Comparison of ENCODE assay signal across 9 cellular contexts in genomic region chr7:118080947-118081346, GRCh38.
A peak's percentile ranks its signal among the peaks of the same experiment; 100 is the strongest.
DNase-seq lines count a peak whose midpoint lies in the region; ATAC-seq, FAIRE-seq and TF ChIP-seq lines count a peak whose summit lies in the region.
"Had no signal": no experiment of that assay in that cellular context is flagged by ENCODE, and none has a peak within 500 bp of the region (broad histone marks: within the 10 kb centered on the region; RNA-seq: fewer than 3 reads in every experiment).

No MANE protein-coding gene starts in this region.

- no peak overlapping the region for H2AFZ ChIP-seq in osteoblast (ENCODE audit: low read length)
- H2AFZ ChIP-seq in neural progenitor cell (replicated peaks): no peak overlapping the region

- CTCF ChIA-PET in GM10248 (lab: Yijun Ruan, JAX): interaction anchor here (0.7 kb wide), 1 partner anchor 12 kb away, joined by 4 read pairs; no protein-coding TSS in a partner anchor

- no peaks in the 10 kb centered on the region for H3K4me1 ChIP-seq in osteoblast (ENCODE audit: insufficient read depth, low read length)
- H3K4me1 ChIP-seq in neural progenitor cell: no peaks in the 10 kb centered on the region
- H3K4me1 ChIP-seq: heart left ventricle had no signal

- H3K4me2 ChIP-seq in osteoblast (ENCODE audit: insufficient read depth, low read length) (no peak overlapping the region), neural progenitor cell (no peak overlapping the region)

- no peaks in the 10 kb centered on the region for H3F3A ChIP-seq in neural progenitor cell (ENCODE audit: low read depth)

- peak; percentile 95 for ATAC-seq in GM21723 (IDR thresholded peaks at IDR 0.05; ENCODE audit: unreplicated experiment)
- peak; percentile 99 for ATAC-seq in activated T-cell treated with anti-CD3 and anti-CD28 coated beads, Interleukin-2, amount 50 U/mL, for 72 hours (replicated peaks in 1 of 2)

- H3K79me2 ChIP-seq in osteoblast (ENCODE audit: insufficient read depth, low read length): no peaks in the 10 kb centered on the region
- no peaks in the 10 kb centered on the region for H3K79me2 ChIP-seq in neural progenitor cell (ENCODE audit: low read depth)

- no peaks in the 10 kb centered on the region for H3K36me3 Mint-ChIP-seq in activated T-cell treated with anti-CD3 and anti-CD28 coated beads, Interleukin-2, amount 50 U/mL, for 72 hours (ENCODE audit: insufficient read depth in 2 of 2)
- H3K36me3 Mint-ChIP-seq in neural progenitor cell: no peaks in the 10 kb centered on the region

- H4K20me1 ChIP-seq in osteoblast (ENCODE audit: insufficient read depth, low read length): no peaks in the 10 kb centered on the region
- no peaks in the 10 kb centered on the region for H4K20me1 ChIP-seq in neural progenitor cell (ENCODE audit: low read depth)

- no peaks in the 10 kb centered on the region for H3K27me3 ChIP-seq in osteoblast (ENCODE audit: insufficient read depth, low read length)
- no peaks in the 10 kb centered on the region for H3K27me3 ChIP-seq in neural progenitor cell
- H3K27me3 ChIP-seq: heart left ventricle had no signal

- peak overlapping the region; percentile 7 for H3K27ac Mint-ChIP-seq in activated T-cell treated with anti-CD3 and anti-CD28 coated beads, Interleukin-2, amount 50 U/mL, for 72 hours
- no peak overlapping the region for H3K27ac Mint-ChIP-seq in neural progenitor cell

- H3K4me1 Mint-ChIP-seq in activated T-cell treated with anti-CD3 and anti-CD28 coated beads, Interleukin-2, amount 50 U/mL, for 72 hours (ENCODE audit: low read depth): peaks cover 16% of the 10 kb centered on the region
- H3K4me1 Mint-ChIP-seq in neural progenitor cell: peaks cover 2% of the 10 kb centered on the region

- H3K27ac ChIP-seq in osteoblast (ENCODE audit: low read depth, low read length): no peak overlapping the region
- H3K27ac ChIP-seq in neural progenitor cell: no peak overlapping the region
- H3K27ac ChIP-seq: heart left ventricle had no signal

- H3K9me3 ChIP-seq in osteoblast (ENCODE audit: low read depth, low read length): no peaks in the 10 kb centered on the region
- H3K9me3 ChIP-seq in neural progenitor cell (ENCODE audit: low read depth): no peaks in the 10 kb centered on the region
- H3K9me3 ChIP-seq: heart left ventricle had no signal

- POLR2A ChIA-PET in GM10248 (lab: Yijun Ruan, JAX): no interaction called here

- no peaks in the 10 kb centered on the region for H3K36me3 ChIP-seq in osteoblast (ENCODE audit: insufficient read depth, low read length)
- H3K36me3 ChIP-seq in neural progenitor cell: no peaks in the 10 kb centered on the region
- H3K36me3 ChIP-seq: heart left ventricle had no signal

- H3K4me3 ChIP-seq in osteoblast (ENCODE audit: insufficient read depth, low read length) (no peak overlapping the region), neural progenitor cell (no peak overlapping the region)
- H3K4me3 ChIP-seq: heart left ventricle had no signal

- peaks cover 46% of the 10 kb centered on the region for H3K27me3 Mint-ChIP-seq in activated T-cell treated with anti-CD3 and anti-CD28 coated beads, Interleukin-2, amount 50 U/mL, for 72 hours (ENCODE audit: low read depth)
- no peaks in the 10 kb centered on the region for H3K27me3 Mint-ChIP-seq in neural progenitor cell (ENCODE audit: insufficient read depth, low read depth)

- FAIRE-seq in HTR-8/SVneo (lab: Jason Lieb, UNC): no peak

- no peak overlapping the region for H3K9ac ChIP-seq in neural progenitor cell

- no peak for TF ChIP-seq CTCF in GM10248 (IDR thresholded peaks at IDR 0.05; ENCODE audit: control extremely low read depth, extremely low read depth, low read depth, missing control alignments)
- no peak for TF ChIP-seq CTCF in osteoblast (IDR thresholded peaks at IDR 0.05; ENCODE audit: extremely low read depth, low read depth, low read length)
- no peak for TF ChIP-seq CTCF in neural progenitor cell (IDR thresholded peaks at IDR 0.05)

- H3K4me3 Mint-ChIP-seq in activated T-cell treated with anti-CD3 and anti-CD28 coated beads, Interleukin-2, amount 50 U/mL, for 72 hours: peak overlapping the region in 1 of 2 donors; percentile 3
- H3K4me3 Mint-ChIP-seq in neural progenitor cell: no peak overlapping the region

- DNase-seq in GM10248 (ENCODE audit: extremely low spot score) (peak; percentile 24), HTR-8/SVneo (ENCODE audit: insufficient read length, low spot score) (peak; percentile 11), osteoblast (ENCODE audit: insufficient read length, low spot score, missing footprints) (peak; percentile 51), NCI-H446 treated with DMSO at 0.1 percent for 48 hours (lab: John Stamatoyannopoulos, UW) (no peak), neural progenitor cell (ENCODE audit: low spot score) (no peak), NCI-H187 treated with DMSO at 0.1 percent for 48 hours (lab: John Stamatoyannopoulos, UW) (no peak)
- peak; percentile 60 to 63 for DNase-seq in activated T-cell treated with anti-CD3 and anti-CD28 coated beads, Interleukin-2, amount 50 U/mL, for 72 hours
- DNase-seq: heart left ventricle had no signal

- H3K9me3 Mint-ChIP-seq in activated T-cell treated with anti-CD3 and anti-CD28 coated beads, Interleukin-2, amount 50 U/mL, for 72 hours: peaks cover 0 to 2% of the 10 kb centered on the region in 2 donors
- H3K9me3 Mint-ChIP-seq in neural progenitor cell: no peaks in the 10 kb centered on the region

Comparison
In these comparisons a context has a peak if more than half of its experiments do, and no peak if none do; other contexts are left out.
1. DNase-seq: peak in GM10248 (single experiment), HTR-8/SVneo (single experiment), activated T-cell treated with anti-CD3 and anti-CD28 coated beads, Interleukin-2, amount 50 U/mL, for 72 hours (2 of 2) and osteoblast (single experiment); none in NCI-H446 treated with DMSO at 0.1 percent for 48 hours (single experiment), neural progenitor cell (single experiment) and NCI-H187 treated with DMSO at 0.1 percent for 48 hours (single experiment).